9 cellular contexts compared by ENCODE assay signal in the genomic region with DNA sequence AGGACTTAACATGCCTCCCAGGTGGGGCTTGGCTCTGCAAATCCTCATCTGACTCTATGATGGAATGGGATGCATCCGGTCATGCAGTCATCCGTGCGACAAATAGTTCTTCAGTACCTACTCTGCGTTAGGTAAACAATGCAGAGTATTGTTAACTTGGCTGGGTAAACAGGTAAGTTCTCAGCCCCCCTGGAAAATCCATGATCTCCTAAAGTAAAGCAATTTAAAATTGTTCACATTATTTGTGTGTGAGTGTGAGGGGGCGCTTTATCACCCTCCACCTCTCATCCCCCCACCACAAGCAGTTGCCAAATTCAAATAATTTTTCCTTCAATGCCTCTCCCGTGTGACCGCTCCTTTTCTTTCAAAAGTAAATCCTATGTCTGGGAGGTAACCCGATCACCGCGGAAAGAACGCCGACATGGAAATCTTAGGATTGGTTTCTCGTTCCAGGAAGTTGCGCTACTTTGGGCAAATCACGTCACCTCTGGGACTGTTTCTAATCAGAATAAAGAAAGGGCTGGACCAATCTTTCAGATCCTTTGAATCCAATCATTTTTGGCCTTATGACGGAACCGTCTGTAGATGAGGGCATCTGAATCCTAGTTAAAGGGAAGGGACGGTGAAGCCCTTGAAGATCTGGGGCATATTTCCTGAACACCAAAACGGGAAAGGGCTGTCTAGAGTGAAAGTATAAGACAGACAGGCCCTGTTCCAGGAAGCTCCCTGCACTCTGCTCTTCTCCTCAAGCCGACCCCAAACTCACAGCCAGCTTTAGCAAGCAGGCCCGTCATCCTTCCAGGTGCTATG. TPM values are rescaled to one million over a fixed set of nuclear protein-coding genes. Genes with fewer than 3 reads are reported as not detected.
DNase-seq lines count a peak whose midpoint lies in the region; ATAC-seq and TF ChIP-seq lines count a peak whose summit lies in the region.
"Had no signal": no experiment of that assay in that cellular context is flagged by ENCODE, and none has a peak within 500 bp of the region (broad histone marks: within the 10 kb centered on the region; RNA-seq: fewer than 3 reads in every experiment).

No MANE protein-coding gene starts in this region.

- H3K36me3 ChIP-seq in colonic mucosa: no peaks in the 10 kb centered on the region
- no peaks in the 10 kb centered on the region for H3K36me3 ChIP-seq in testis (ENCODE audit: low read depth, missing control alignments)

- TF ChIP-seq POLR2A in testis (IDR thresholded peaks at IDR 0.05): no peak

- H3K4me1 ChIP-seq in colonic mucosa (no peaks in the 10 kb centered on the region), testis (no peaks in the 10 kb centered on the region)

- peak overlapping the region; percentile 33 to 87 for H3K9ac ChIP-seq in colonic mucosa (ENCODE audit: low read depth in 2 of 2, low read length in 2 of 2)

- intact Hi-C loops in colonic mucosa (cut with DNase I) (no loop called here), testis (cut with DNase I; ENCODE audit: low total_unique reads) (no loop called here)
- intact Hi-C loops in activated T-helper 2 cell treated with anti-CD3 and anti-CD28 coated beads, Interferon-gamma antibody, Interleukin-2, Interleukin-4, amounts not matched to agents 10 μg/mL and 5 μg/mL and 100 μg/mL, durations not matched to agents 14 hours and 24 hours and 36 hours (cut with micrococcal nuclease): no loop called here

- H3K4me3 ChIP-seq in colonic mucosa (no peak overlapping the region), testis (peak overlapping the region in 1 of 2 donors; percentile 9)

- no peaks in the 10 kb centered on the region for H3K9me3 Mint-ChIP-seq in activated T-helper 2 cell treated with anti-CD3 and anti-CD28 coated beads, Interferon-gamma antibody, Interleukin-2, Interleukin-4, amounts not matched to agents 10 μg/mL and 5 μg/mL and 100 μg/mL, durations not matched to agents 14 hours and 24 hours and 36 hours
- H3K9me3 Mint-ChIP-seq: activated naive CD8-positive, alpha-beta T cell treated with anti-CD3 and anti-CD28 coated beads, Interleukin-2, amount 10 ng/mL, durations not matched to agents 7 days and 5 days had no signal

- 22 to 34% methylated on average over 21 of the region's 21 CpGs for WGBS in testis, 2 donors

- DNase-seq in LoVo (ENCODE audit: low spot score): peak; percentile 30
- peak; percentile 68 for DNase-seq in colonic mucosa
- DNase-seq in left lobe of liver (ENCODE audit: low spot score): no peak
- peak; percentile 28 for DNase-seq in testis
- DNase-seq in OCI-M2 (lab: John Stamatoyannopoulos, UW; ENCODE audit: unreplicated experiment): no peak
- DNase-seq in activated T-helper 2 cell treated with anti-CD3 and anti-CD28 coated beads, Interferon-gamma antibody, Interleukin-2, Interleukin-4, amounts not matched to agents 10 μg/mL and 5 μg/mL and 100 μg/mL, durations not matched to agents 14 hours and 24 hours and 36 hours (ENCODE audit: low spot score): no peak
- DNase-seq in NK-92 (lab: John Stamatoyannopoulos, UW; ENCODE audit: unreplicated experiment): no peak
- no peak for DNase-seq in NCI-H1417 treated with DMSO at 0.1 percent for 48 hours (lab: John Stamatoyannopoulos, UW)
- DNase-seq: activated naive CD8-positive, alpha-beta T cell treated with anti-CD3 and anti-CD28 coated beads, Interleukin-2, amount 10 ng/mL, durations not matched to agents 7 days and 5 days had no signal

- H3K9me3 ChIP-seq in colonic mucosa: no peaks in the 10 kb centered on the region
- no peaks in the 10 kb centered on the region for H3K9me3 ChIP-seq in testis

- H3K27ac Mint-ChIP-seq in activated T-helper 2 cell treated with anti-CD3 and anti-CD28 coated beads, Interferon-gamma antibody, Interleukin-2, Interleukin-4, amounts not matched to agents 10 μg/mL and 5 μg/mL and 100 μg/mL, durations not matched to agents 14 hours and 24 hours and 36 hours: no peak overlapping the region
- H3K27ac Mint-ChIP-seq: activated naive CD8-positive, alpha-beta T cell treated with anti-CD3 and anti-CD28 coated beads, Interleukin-2, amount 10 ng/mL, durations not matched to agents 7 days and 5 days had no signal

- no peaks in the 10 kb centered on the region for H3K36me3 Mint-ChIP-seq in activated T-helper 2 cell treated with anti-CD3 and anti-CD28 coated beads, Interferon-gamma antibody, Interleukin-2, Interleukin-4, amounts not matched to agents 10 μg/mL and 5 μg/mL and 100 μg/mL, durations not matched to agents 14 hours and 24 hours and 36 hours (ENCODE audit: low read depth)
- H3K36me3 Mint-ChIP-seq: activated naive CD8-positive, alpha-beta T cell treated with anti-CD3 and anti-CD28 coated beads, Interleukin-2, amount 10 ng/mL, durations not matched to agents 7 days and 5 days had no signal

- peaks cover 3% of the 10 kb centered on the region for H3K27me3 Mint-ChIP-seq in activated T-helper 2 cell treated with anti-CD3 and anti-CD28 coated beads, Interferon-gamma antibody, Interleukin-2, Interleukin-4, amounts not matched to agents 10 μg/mL and 5 μg/mL and 100 μg/mL, durations not matched to agents 14 hours and 24 hours and 36 hours (ENCODE audit: low read depth)

- H3K27me3 ChIP-seq in colonic mucosa (no peaks in the 10 kb centered on the region), testis (no peaks in the 10 kb centered on the region)

- no peak overlapping the region for H3K4me3 Mint-ChIP-seq in activated T-helper 2 cell treated with anti-CD3 and anti-CD28 coated beads, Interferon-gamma antibody, Interleukin-2, Interleukin-4, amounts not matched to agents 10 μg/mL and 5 μg/mL and 100 μg/mL, durations not matched to agents 14 hours and 24 hours and 36 hours (ENCODE audit: low read depth)
- H3K4me3 Mint-ChIP-seq: activated naive CD8-positive, alpha-beta T cell treated with anti-CD3 and anti-CD28 coated beads, Interleukin-2, amount 10 ng/mL, durations not matched to agents 7 days and 5 days had no signal

- ATAC-seq in left lobe of liver: peak; percentile 38

- peak overlapping the region; percentile 81 for H3K27ac ChIP-seq in colonic mucosa
- H3K27ac ChIP-seq in testis: no peak overlapping the region

- H3K4me1 Mint-ChIP-seq in activated T-helper 2 cell treated with anti-CD3 and anti-CD28 coated beads, Interferon-gamma antibody, Interleukin-2, Interleukin-4, amounts not matched to agents 10 μg/mL and 5 μg/mL and 100 μg/mL, durations not matched to agents 14 hours and 24 hours and 36 hours (ENCODE audit: low read depth): no peaks in the 10 kb centered on the region
- H3K4me1 Mint-ChIP-seq: activated naive CD8-positive, alpha-beta T cell treated with anti-CD3 and anti-CD28 coated beads, Interleukin-2, amount 10 ng/mL, durations not matched to agents 7 days and 5 days had no signal

- TF ChIP-seq CTCF in colonic mucosa (IDR thresholded peaks at IDR 0.05): no peak
- TF ChIP-seq CTCF in testis (IDR thresholded peaks at IDR 0.05): no peak

RNA-seq across cellular contexts. Expression of a gene that starts 44.0 kb away (rescaled TPM):
- total RNA-seq in colonic mucosa (100 to 1,000 TPM in 1 of 2 donors, 10 to 100 TPM in 1; 58.9 to 107 TPM), left lobe of liver (3.5 TPM), testis (10 to 100 TPM; 45.2 to 46.8 TPM)
- polyA plus RNA-seq in testis (ENCODE audit: insufficient read depth, low read depth, low replicate concordance): 47.9 TPM
- total RNA-seq in activated T-helper 2 cell treated with anti-CD3 and anti-CD28 coated beads, Interferon-gamma antibody, Interleukin-2, Interleukin-4, amounts not matched to agents 10 μg/mL and 5 μg/mL and 100 μg/mL, durations not matched to agents 14 hours and 24 hours and 36 hours: 223 and 231 TPM in 2 replicates

Comparison
In these comparisons a context has a peak if more than half of its experiments do, and no peak if none do; other contexts are left out.
1. DNase-seq: peak in LoVo (single experiment), colonic mucosa (single experiment) and testis (single experiment); none in left lobe of liver (single experiment), OCI-M2 (single experiment), activated T-helper 2 cell treated with anti-CD3 and anti-CD28 coated beads, Interferon-gamma antibody, Interleukin-2, Interleukin-4, amounts not matched to agents 10 μg/mL and 5 μg/mL and 100 μg/mL, durations not matched to agents 14 hours and 24 hours and 36 hours (single experiment), NK-92 (single experiment) and NCI-H1417 treated with DMSO at 0.1 percent for 48 hours (single experiment).
2. RNA of a gene that starts 44.0 kb away (total RNA-seq): 223 to 231 TPM in activated T-helper 2 cell treated with anti-CD3 and anti-CD28 coated beads, Interferon-gamma antibody, Interleukin-2, Interleukin-4, amounts not matched to agents 10 μg/mL and 5 μg/mL and 100 μg/mL, durations not matched to agents 14 hours and 24 hours and 36 hours, 58.9 to 107 TPM in colonic mucosa and 45.2 to 46.8 TPM in testis; 3.5 TPM in left lobe of liver (single experiment); every median in the first group is over 10 times any median in the second.